ENCODE assay signal across 11 cellular contexts in genomic region chr7:77674878-77675277, GRCh38. TPM values are rescaled to one million over a fixed set of nuclear protein-coding genes. Genes with fewer than 3 reads are reported as not detected.
A peak's percentile ranks its signal among the peaks of the same experiment; 100 is the strongest.
DNase-seq lines count a peak whose midpoint lies in the region; ATAC-seq, FAIRE-seq and TF ChIP-seq lines count a peak whose summit lies in the region.
"Had no signal": no experiment of that assay in that cellular context is flagged by ENCODE, and none has a peak within 500 bp of the region (broad histone marks: within the 10 kb centered on the region; RNA-seq: fewer than 3 reads in every experiment).

No MANE protein-coding gene starts in this region.

- H3K14ac ChIP-seq in neuronal stem cell (ENCODE audit: low read length), result no peak overlapping the region

- no peak overlapping the region for H3K23ac ChIP-seq in neuronal stem cell (ENCODE audit: low read depth, low read length, poor library complexity)

- H2BK15ac ChIP-seq in neuronal stem cell (ENCODE audit: low read length), result no peak overlapping the region

- no peak for FAIRE-seq in GM12878 (lab: Jason Lieb, UNC)

- H3K4ac ChIP-seq in neuronal stem cell (ENCODE audit: low read length), result no peak overlapping the region

- no peak overlapping the region for H2AK5ac ChIP-seq in neuronal stem cell (ENCODE audit: low read depth, low read length)

- TF ChIP-seq CTCF in GM12878 (IDR thresholded peaks at IDR 0.05 in 2 of 3, conservative IDR thresholded peaks at IDR 0.05 in 1 of 3; ENCODE audit: control insufficient read depth in 2 of 3, extremely low read depth in 1 of 3, insufficient read depth in 1 of 3, low read depth in 3 of 3, low read length in 3 of 3) (no peak), esophagus muscularis mucosa (IDR thresholded peaks at IDR 0.05) (no peak), coronary artery (IDR thresholded peaks at IDR 0.05) (no peak)

- H2BK5ac ChIP-seq in neuronal stem cell (ENCODE audit: low read length), result no peak overlapping the region

- no peak for TF ChIP-seq RAD21 in GM12878 (IDR thresholded peaks at IDR 0.05; ENCODE audit: insufficient read depth, low read depth, low read length)

- H3K4me3 Mint-ChIP-seq in activated CD4-positive, alpha-beta memory T cell treated with anti-CD3 and anti-CD28 coated beads for 36 hours, result no peak overlapping the region
- H3K4me3 Mint-ChIP-seq in activated CD4-positive, alpha-beta memory T cell treated with anti-CD3 and anti-CD28 coated beads, Interleukin-2, amount 10 ng/mL, durations not matched to agents 7 days and 5 days, result no peak overlapping the region

- no peaks in the 10 kb centered on the region for H3K9me3 Mint-ChIP-seq in activated CD4-positive, alpha-beta memory T cell treated with anti-CD3 and anti-CD28 coated beads for 36 hours
- H3K9me3 Mint-ChIP-seq in activated CD4-positive, alpha-beta memory T cell treated with anti-CD3 and anti-CD28 coated beads, Interleukin-2, amount 10 ng/mL, durations not matched to agents 7 days and 5 days, result no peaks in the 10 kb centered on the region

- no peaks in the 10 kb centered on the region for H3K27me3 Mint-ChIP-seq in activated CD4-positive, alpha-beta memory T cell treated with anti-CD3 and anti-CD28 coated beads for 36 hours
- H3K27me3 Mint-ChIP-seq in activated CD4-positive, alpha-beta memory T cell treated with anti-CD3 and anti-CD28 coated beads, Interleukin-2, amount 10 ng/mL, durations not matched to agents 7 days and 5 days, result no peaks in the 10 kb centered on the region

- H3K27ac ChIP-seq in GM12878 (ENCODE audit: control insufficient read depth, insufficient read depth) (no peak overlapping the region), esophagus muscularis mucosa (replicated peaks in 1 of 4) (no peak overlapping the region), neuronal stem cell (replicated peaks; ENCODE audit: low read length) (no peak overlapping the region), coronary artery (no peak overlapping the region)
- H3K27ac ChIP-seq: spleen had no signal

- H3K18ac ChIP-seq in neuronal stem cell (ENCODE audit: low read length), result no peak overlapping the region

- TF ChIP-seq POLR2A in GM12878 (IDR thresholded peaks at IDR 0.05; ENCODE audit: low read depth, low read length), result no peak
- TF ChIP-seq POLR2A in esophagus muscularis mucosa (IDR thresholded peaks at IDR 0.05; ENCODE audit: low read depth), result no peak

- CTCF ChIA-PET in activated CD4-positive, alpha-beta memory T cell treated with anti-CD3 and anti-CD28 coated beads for 36 hours (lab: Charles Lee), result interaction anchor here (1.0 kb wide), 2 partner anchors 16 to 23 kb away, joined by 3 to 6 read pairs; no protein-coding TSS in a partner anchor
- CTCF ChIA-PET in activated CD4-positive, alpha-beta memory T cell treated with anti-CD3 and anti-CD28 coated beads, Interleukin-2, amount 10 ng/mL, durations not matched to agents 7 days and 5 days (lab: Charles Lee), result interaction anchor here (0.6 to 1.6 kb wide), 4 partner anchors 21 to 1297 kb away, joined by 3 to 7 read pairs (median 4); no protein-coding TSS in a partner anchor
- CTCF ChIA-PET in GM12878 (lab: Yijun Ruan, JAX), result interaction anchor here (0.7 to 2.2 kb wide), 6 partner anchors 10 to 83 kb away, joined by 3 to 13 read pairs (median 5); no protein-coding TSS in a partner anchor

- H3K9ac ChIP-seq in GM12878 (ENCODE audit: control insufficient read depth, insufficient read depth, low read length) (no peak overlapping the region), neuronal stem cell (ENCODE audit: low read depth, low read length, poor library complexity) (no peak overlapping the region)

- H3K4me2 ChIP-seq in GM12878 (ENCODE audit: control insufficient read depth, insufficient read depth) (no peak overlapping the region), neuronal stem cell (ENCODE audit: insufficient read depth, low read length, poor library complexity, severe bottlenecking) (no peak overlapping the region)

- peaks cover 4% of the 10 kb centered on the region for H3K36me3 Mint-ChIP-seq in activated CD4-positive, alpha-beta memory T cell treated with anti-CD3 and anti-CD28 coated beads for 36 hours
- no peaks in the 10 kb centered on the region for H3K36me3 Mint-ChIP-seq in activated CD4-positive, alpha-beta memory T cell treated with anti-CD3 and anti-CD28 coated beads, Interleukin-2, amount 10 ng/mL, durations not matched to agents 7 days and 5 days (ENCODE audit: low read depth)

- H4K20me1 ChIP-seq in GM12878 (ENCODE audit: control insufficient read depth, insufficient read depth), result no peaks in the 10 kb centered on the region

- H3K9me3 ChIP-seq in GM12878 (replicated peaks; ENCODE audit: control insufficient read depth, insufficient read depth, low read length), result no peaks in the 10 kb centered on the region
- no peaks in the 10 kb centered on the region for H3K9me3 ChIP-seq in esophagus muscularis mucosa
- H3K9me3 ChIP-seq in neuronal stem cell (replicated peaks in 1 of 2; ENCODE audit: control insufficient read depth in 2 of 2, insufficient read depth in 1 of 2, low read depth in 1 of 2, low read length in 2 of 2), result no peaks in the 10 kb centered on the region
- H3K9me3 ChIP-seq: spleen had no signal

- no peak overlapping the region for H2BK12ac ChIP-seq in neuronal stem cell (ENCODE audit: low read length)

- no peak overlapping the region for H2AFZ ChIP-seq in GM12878 (ENCODE audit: control insufficient read depth, low read depth, low read length)
- no peak overlapping the region for H2AFZ ChIP-seq in neuronal stem cell (ENCODE audit: low read length)

- H3K27me3 ChIP-seq in GM12878 (replicated peaks in 1 of 2; ENCODE audit: control insufficient read depth in 2 of 2, insufficient read depth in 2 of 2, low read length in 1 of 2), result no peaks in the 10 kb centered on the region
- no peaks in the 10 kb centered on the region for H3K27me3 ChIP-seq in esophagus muscularis mucosa
- no peaks in the 10 kb centered on the region for H3K27me3 ChIP-seq in neuronal stem cell (ENCODE audit: control insufficient read depth in 3 of 3, insufficient read depth in 3 of 3, low read depth in 1 of 3, low read length in 3 of 3)
- H3K27me3 ChIP-seq: spleen had no signal

- no peaks in the 10 kb centered on the region for H3K79me1 ChIP-seq in neuronal stem cell (ENCODE audit: low read depth, low read length)

- no peak overlapping the region for H3K27ac Mint-ChIP-seq in activated CD4-positive, alpha-beta memory T cell treated with anti-CD3 and anti-CD28 coated beads for 36 hours
- no peak overlapping the region for H3K27ac Mint-ChIP-seq in activated CD4-positive, alpha-beta memory T cell treated with anti-CD3 and anti-CD28 coated beads, Interleukin-2, amount 10 ng/mL, durations not matched to agents 7 days and 5 days

- H3K36me3 ChIP-seq in GM12878 (ENCODE audit: control insufficient read depth in 2 of 2, insufficient read depth in 2 of 2, low read length in 1 of 2), result no peaks in the 10 kb centered on the region
- H3K36me3 ChIP-seq in esophagus muscularis mucosa, result no peaks in the 10 kb centered on the region
- H3K36me3 ChIP-seq in neuronal stem cell (replicated peaks in 1 of 2; ENCODE audit: control insufficient read depth in 2 of 2, insufficient read depth in 2 of 2, low read length in 2 of 2), result peaks cover 0 to 3% of the 10 kb centered on the region in 2 donors

- no peak overlapping the region for H2BK120ac ChIP-seq in neuronal stem cell (ENCODE audit: low read depth, low read length)

- H3K4me1 Mint-ChIP-seq in activated CD4-positive, alpha-beta memory T cell treated with anti-CD3 and anti-CD28 coated beads for 36 hours (ENCODE audit: low read depth), result peaks cover 4% of the 10 kb centered on the region
- H3K4me1 Mint-ChIP-seq in activated CD4-positive, alpha-beta memory T cell treated with anti-CD3 and anti-CD28 coated beads, Interleukin-2, amount 10 ng/mL, durations not matched to agents 7 days and 5 days, result peaks cover 2% of the 10 kb centered on the region

- POLR2A ChIA-PET in activated CD4-positive, alpha-beta memory T cell treated with anti-CD3 and anti-CD28 coated beads for 36 hours (lab: Charles Lee), result no interaction called here
- POLR2A ChIA-PET in activated CD4-positive, alpha-beta memory T cell treated with anti-CD3 and anti-CD28 coated beads, Interleukin-2, amount 10 ng/mL, durations not matched to agents 7 days and 5 days (lab: Charles Lee), result no interaction called here
- POLR2A ChIA-PET in GM12878 (lab: Charles Lee), result interaction anchor here (0.7 kb wide), 1 partner anchor 367 kb away, joined by 3 read pairs; no protein-coding TSS in a partner anchor

- H4K91ac ChIP-seq in neuronal stem cell (ENCODE audit: low read depth, low read length, poor library complexity), result no peak overlapping the region

- SMC1A ChIA-PET in GM12878 (lab: Charles Lee; ENCODE audit: uncharacterized antibody, unreplicated experiment), result interaction anchor here (1.2 to 1.9 kb wide), 4 partner anchors 10 to 127 kb away, joined by 3 to 6 read pairs (median 4); no protein-coding TSS in a partner anchor

- BruUV-seq in GM12878 (replicated peaks; lab: Mats Ljungman, UMichigan), result no TSS peak

- no peak for TF ChIP-seq EP300 in GM12878 (IDR thresholded peaks at IDR 0.05; ENCODE audit: borderline replicate concordance in 1 of 2, control insufficient read depth in 1 of 2, low read depth in 2 of 2, low read length in 2 of 2)
- TF ChIP-seq EP300 in esophagus muscularis mucosa (IDR thresholded peaks at IDR 0.05), result no peak

- peak; percentile 33 for DNase-seq in activated CD4-positive, alpha-beta memory T cell treated with anti-CD3 and anti-CD28 coated beads for 36 hours
- DNase-seq in activated CD4-positive, alpha-beta memory T cell treated with anti-CD3 and anti-CD28 coated beads, Interleukin-2, amount 10 ng/mL, durations not matched to agents 7 days and 5 days, result no peak
- DNase-seq in GM12878 (ENCODE audit: low read depth, low spot score) (no peak), esophagus muscularis mucosa (ENCODE audit: extremely low spot score) (no peak), neuronal stem cell (ENCODE audit: low spot score) (no peak), coronary artery (ENCODE audit: low spot score) (no peak)
- no peak for DNase-seq in stimulated activated naive CD8-positive, alpha-beta T cell treated with anti-CD3 and anti-CD28 coated beads, Interleukin-15, Interleukin-2, amounts not matched to agents 100 U/mL and 50 U/mL, for 24 hours
- DNase-seq: activated effector memory CD4-positive, alpha-beta T cell treated with anti-CD3 and anti-CD28 coated beads, Interleukin-2, amount 50 U/mL, for 16 hours; NCI-H1694 treated with DMSO at 0.1 percent for 48 hours; spleen had no signal

- RAD21 ChIA-PET in GM12878 (lab: Charles Lee; ENCODE audit: unreplicated experiment), result interaction anchor here (1.2 kb wide), 1 partner anchor 85 kb away, joined by 6 read pairs; no protein-coding TSS in a partner anchor

- no peaks in the 10 kb centered on the region for H3K79me2 ChIP-seq in GM12878 (ENCODE audit: control insufficient read depth, insufficient read depth, low read length)

- no peak overlapping the region for H4K8ac ChIP-seq in neuronal stem cell (ENCODE audit: low read depth, low read length)

- H3K4me3 ChIP-seq in GM12878 (no peak overlapping the region), esophagus muscularis mucosa (no peak overlapping the region), neuronal stem cell (ENCODE audit: low read length in 2 of 2) (no peak overlapping the region), coronary artery (no peak overlapping the region)
- H3K4me3 ChIP-seq: spleen had no signal

- intact Hi-C loops in activated CD4-positive, alpha-beta memory T cell treated with anti-CD3 and anti-CD28 coated beads for 36 hours (cut with micrococcal nuclease), result no loop called here
- intact Hi-C loops in GM12878 (cut with micrococcal nuclease; ENCODE audit: unreplicated experiment) (loop anchor here (5.0 kb wide), 1 partner anchor 82 kb away; no protein-coding TSS in a partner anchor), esophagus muscularis mucosa (cut with DNase I) (no loop called here)

- H3K4me1 ChIP-seq in GM12878 (ENCODE audit: control insufficient read depth, insufficient read depth, low read length), result no peaks in the 10 kb centered on the region
- no peaks in the 10 kb centered on the region for H3K4me1 ChIP-seq in esophagus muscularis mucosa
- no peaks in the 10 kb centered on the region for H3K4me1 ChIP-seq in neuronal stem cell (ENCODE audit: control insufficient read depth in 2 of 2, insufficient read depth in 1 of 2, low read depth in 1 of 2, low read length in 2 of 2)
- H3K4me1 ChIP-seq: spleen had no signal

- 61% methylated on average over 5 of the region's 5 CpGs for WGBS in GM12878 (ENCODE audit: insufficient coverage, insufficient replicate concordance, low lambda C conversion rate, missing lambda C conversion rate)
- 72% methylated on average over 5 of the region's 5 CpGs for WGBS in esophagus muscularis mucosa
- WGBS in neuronal stem cell (ENCODE audit: extremely low coverage in 2 of 2, insufficient read length in 2 of 2, insufficient replicate concordance in 1 of 2), 2 donors, result no CpG with 5 or more reads among the region's 5 CpGs

- ATAC-seq in HG03045 (IDR thresholded peaks at IDR 0.05; ENCODE audit: unreplicated experiment) (peak; percentile 66), GM12878 (peak; percentile 74)
- peak; percentile 59 for ATAC-seq in stimulated activated naive CD8-positive, alpha-beta T cell treated with anti-CD3 and anti-CD28 coated beads, Interleukin-15, Interleukin-2, amounts not matched to agents 100 U/mL and 50 U/mL, for 24 hours

- in situ Hi-C loops in GM12878 (cut with MboI), result no loop called here

RNA-seq across cellular contexts. Expression of gene RSBN1L, which starts 21.4 kb away (rescaled TPM):
- 10 to 100 TPM; 18.5 to 21.1 TPM for total RNA-seq in activated CD4-positive, alpha-beta memory T cell treated with anti-CD3 and anti-CD28 coated beads for 36 hours
- total RNA-seq in activated CD4-positive, alpha-beta memory T cell treated with anti-CD3 and anti-CD28 coated beads, Interleukin-2, amount 10 ng/mL, durations not matched to agents 7 days and 5 days, result 10 to 100 TPM; 28.7 to 29.5 TPM
- 24.9 and 25.6 TPM in 2 replicates for total RNA-seq in GM12878 (2013; cell fraction: nucleolus; rRNA removed)
- total RNA-seq in GM12878 (2014; rRNA removed), result 11.4 and 14.3 TPM in 2 replicates
- total RNA-seq in GM12878 (2014; rRNA removed; fragmentation: Illumina TruSeq; extraction: Trizol), result 23.7 and 24.8 TPM in 2 replicates
- 14.7 and 15.9 TPM in 2 replicates for total RNA-seq in GM12878 (2021)
- 5.2 TPM for polyA plus RNA-seq in GM12878 (2011; ENCODE audit: low read depth)
- 17.6 and 21.3 TPM in 2 replicates for polyA plus RNA-seq in GM12878 (2011; rRNA removed)
- 4.6 and 7.6 TPM in 2 replicates for polyA plus RNA-seq in GM12878 (2011; cell fraction: cytosol; rRNA removed)
- 8.6 TPM in 2 replicates for polyA plus RNA-seq in GM12878 (2011; cell fraction: nucleus; rRNA removed)
- polyA plus RNA-seq in GM12878 (2012), result 9.4 and 12.3 TPM in 2 replicates
- polyA plus RNA-seq in GM12878 (2014; fragmentation: Illumina TruSeq; extraction: Trizol), result 21.5 and 24.9 TPM in 2 replicates
- 1 to 10 TPM; 4.6 to 6.9 TPM for polyA plus RNA-seq in GM12878 (2014; fragmentation: Nextera tagmentation; extraction: Ambion mirVana)
- 9.2 and 10.0 TPM in 2 replicates for polyA plus RNA-seq in GM12878 (2014; rRNA removed)
- 1 to 10 TPM; 4.5 to 5.2 TPM for polyA plus RNA-seq in GM12878 (2016; fragmentation: Nextera tagmentation; extraction: Ambion mirVana)
- polyA minus RNA-seq in GM12878 (2011; rRNA and poly(A)+ RNA removed), result 20.5 and 30.3 TPM in 2 replicates
- 6.9 and 13.3 TPM in 2 replicates for polyA minus RNA-seq in GM12878 (2011; cell fraction: cytosol; rRNA and poly(A)+ RNA removed)
- polyA minus RNA-seq in GM12878 (2011; cell fraction: nucleus; rRNA and poly(A)+ RNA removed), result 5.8 and 11.3 TPM in 2 replicates
- 10 to 100 TPM; 17.0 to 36.5 (median 25.9) TPM for total RNA-seq in esophagus muscularis mucosa
- polyA plus RNA-seq in neuronal stem cell (2013, experiment 1 of 2), result 15.5 TPM
- polyA plus RNA-seq in neuronal stem cell (2013, experiment 2 of 2), result 16.2 TPM
